In the genomic region with DNA sequence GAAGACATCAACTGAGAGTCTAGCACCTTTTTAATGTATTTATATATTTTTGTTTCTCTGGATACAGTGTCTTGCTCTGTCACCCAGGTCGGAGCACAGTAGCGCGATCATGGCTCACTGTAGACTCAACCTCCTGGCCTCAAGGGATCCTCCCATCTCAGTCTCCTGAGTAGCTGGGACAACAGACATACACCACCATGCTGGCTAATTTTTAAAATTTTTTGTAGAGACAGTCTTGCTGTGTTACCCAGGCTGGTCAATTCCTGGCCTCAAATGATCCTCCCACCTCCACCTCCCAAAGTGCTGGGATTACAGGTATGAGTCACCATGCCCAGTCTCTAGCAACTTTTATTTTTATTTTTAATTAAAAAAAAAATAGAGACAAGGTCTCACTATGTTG, we compare ENCODE assay signal across 7 cellular contexts.
"Had no signal": no experiment of that assay in that cellular context is flagged by ENCODE, and none has a peak within 500 bp of the region (broad histone marks: within the 10 kb centered on the region; RNA-seq: fewer than 3 reads in every experiment).

No MANE protein-coding gene starts in this region.

- DNase-seq: GM23248, GOT3, H7, HFFc6, KBM-7 had no signal

- FAIRE-seq: HepG2 had no signal

- ATAC-seq: HCT116, HepG2 had no signal
